Comparison of ENCODE assay signal across 14 cellular contexts in the genomic region with DNA sequence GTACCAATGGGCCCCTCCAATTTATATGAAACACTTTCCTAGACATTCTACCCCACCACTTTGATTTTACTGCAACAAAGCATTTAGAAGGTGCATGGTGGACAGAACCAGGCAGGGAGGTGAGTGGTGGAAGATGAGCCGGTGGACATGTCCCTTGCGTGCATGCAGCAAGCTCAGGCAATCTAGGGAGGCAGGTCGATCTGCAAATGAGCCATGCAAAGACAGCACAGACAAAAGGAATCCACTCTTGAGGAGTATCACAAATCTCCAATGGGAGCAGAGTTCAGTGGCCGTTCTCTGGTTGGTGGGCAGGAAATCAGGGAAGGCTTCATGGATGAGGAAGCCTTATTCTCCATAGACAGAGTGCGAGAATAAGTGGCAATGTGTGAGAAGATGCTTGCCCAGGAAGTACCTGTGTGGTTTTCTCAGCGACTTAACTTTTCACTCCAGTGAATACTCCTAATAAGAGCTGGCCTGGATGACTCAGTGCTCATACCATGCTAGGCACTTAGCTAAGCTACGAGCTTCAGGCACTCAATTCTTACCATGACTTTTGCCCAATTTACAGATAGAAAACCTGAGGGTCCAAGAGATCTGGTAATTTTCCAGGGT.
DNase-seq lines count a peak whose midpoint lies in the region; ATAC-seq and TF ChIP-seq lines count a peak whose summit lies in the region.
"Had no signal": no experiment of that assay in that cellular context is flagged by ENCODE, and none has a peak within 500 bp of the region (broad histone marks: within the 10 kb centered on the region; RNA-seq: fewer than 3 reads in every experiment).

No MANE protein-coding gene starts in this region.

- peak overlapping the region; percentile 51 for H3K27ac Mint-ChIP-seq in chondrocyte (ENCODE audit: unreplicated experiment)
- H3K27ac Mint-ChIP-seq in endothelial cell (ENCODE audit: unreplicated experiment) = no peak overlapping the region

- no peaks in the 10 kb centered on the region for H3K27me3 Mint-ChIP-seq in chondrocyte (ENCODE audit: low read depth)
- H3K27me3 Mint-ChIP-seq in endothelial cell (ENCODE audit: unreplicated experiment) = peaks cover 11% of the 10 kb centered on the region

- DNase-seq in EH (ENCODE audit: low read depth) (peak; percentile 66), RPMI7951 (ENCODE audit: low read depth) (peak; percentile 38), chondrocyte (ENCODE audit: low spot score) (no peak), renal cortical epithelial cell (ENCODE audit: low read depth) (peak; percentile 93), GF-D8 (lab: John Stamatoyannopoulos, UW) (no peak), endothelial cell (ENCODE audit: low spot score) (no peak), islet precursor cell (no peak)
- DNase-seq: Calu3, HCEC 1CT, NCI-H1417 treated with DMSO at 0.1 percent for 48 hours, NCI-H69, testis had no signal

- H3K9me3 Mint-ChIP-seq in chondrocyte (ENCODE audit: low read depth) (peaks cover 4% of the 10 kb centered on the region), endothelial cell (ENCODE audit: unreplicated experiment) (peaks cover 10% of the 10 kb centered on the region)

- TF ChIP-seq CTCF in chondrocyte (IDR thresholded peaks at IDR 0.05) = no peak
- TF ChIP-seq CTCF in endothelial cell (IDR thresholded peaks at IDR 0.05; ENCODE audit: unreplicated experiment) = no peak

- no peak overlapping the region for H3K4me3 Mint-ChIP-seq in chondrocyte (ENCODE audit: unreplicated experiment)
- H3K4me3 Mint-ChIP-seq in endothelial cell (ENCODE audit: unreplicated experiment) = no peak overlapping the region

- no peak for ATAC-seq in GM21786 (IDR thresholded peaks at IDR 0.05; ENCODE audit: unreplicated experiment)
- ATAC-seq: sciatic nerve had no signal

- H3K4me1 Mint-ChIP-seq in chondrocyte (ENCODE audit: low read depth) = peaks cover 86% of the 10 kb centered on the region
- H3K4me1 Mint-ChIP-seq in endothelial cell (ENCODE audit: unreplicated experiment) = peaks cover 21% of the 10 kb centered on the region

- peaks cover 6% of the 10 kb centered on the region for H3K36me3 Mint-ChIP-seq in chondrocyte (ENCODE audit: low read depth)
- H3K36me3 Mint-ChIP-seq in endothelial cell (ENCODE audit: low read depth, unreplicated experiment) = peaks cover 13% of the 10 kb centered on the region

Comparison
In these comparisons a context has a peak if more than half of its experiments do, and no peak if none do; other contexts are left out.
1. DNase-seq: peak in EH (single experiment), RPMI7951 (single experiment) and renal cortical epithelial cell (single experiment); none in chondrocyte (single experiment), GF-D8 (single experiment), endothelial cell (single experiment) and islet precursor cell (single experiment).